ENCODE assay signal across 14 cellular contexts in the genomic region with DNA sequence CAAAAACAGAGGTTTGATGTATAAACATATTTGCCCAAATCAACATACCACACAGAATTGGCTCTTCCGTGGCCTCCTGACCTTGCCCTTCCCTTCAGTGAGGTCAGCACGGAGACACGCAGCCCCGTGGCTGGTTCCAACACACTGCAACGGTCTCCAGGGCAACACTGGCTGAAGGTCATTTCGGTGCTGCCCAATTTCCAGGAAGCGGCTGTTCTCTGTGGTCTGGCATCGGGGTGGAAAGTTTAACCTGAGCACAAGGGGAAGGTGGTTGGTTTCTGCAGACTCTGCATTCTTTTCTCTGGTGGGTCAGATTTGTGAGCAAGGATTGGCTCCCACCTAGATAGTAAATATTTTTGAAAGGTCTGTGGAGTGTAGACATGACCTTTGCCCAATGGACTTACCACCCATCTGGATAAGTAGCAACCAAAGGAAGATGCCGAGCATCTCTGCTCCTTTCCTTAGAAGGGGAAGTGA.
DNase-seq lines count a peak whose midpoint lies in the region; ATAC-seq and TF ChIP-seq lines count a peak whose summit lies in the region.
"Had no signal": no experiment of that assay in that cellular context is flagged by ENCODE, and none has a peak within 500 bp of the region (broad histone marks: within the 10 kb centered on the region; RNA-seq: fewer than 3 reads in every experiment).

No MANE protein-coding gene starts in this region.

- H2AFZ ChIP-seq in mesenchymal stem cell (ENCODE audit: low read depth, low read length) = no peak overlapping the region

- no peaks in the 10 kb centered on the region for H3K27me3 Mint-ChIP-seq in activated CD8-positive, alpha-beta T cell treated with anti-CD3 and anti-CD28 coated beads, Interleukin-2, amount 10 ng/mL, durations not matched to agents 7 days and 5 days (ENCODE audit: low read depth)

- peak overlapping the region in 1 of 2 experiments; percentile 85 for H2BK12ac ChIP-seq in mesenchymal stem cell (ENCODE audit: low read length in 2 of 2)

- H4K8ac ChIP-seq in mesenchymal stem cell (ENCODE audit: low read length) = no peak overlapping the region

- no peak for ATAC-seq in activated CD8-positive, alpha-beta T cell treated with anti-CD3 and anti-CD28 coated beads, Interleukin-2, amount 10 ng/mL, durations not matched to agents 7 days and 5 days
- no peak for ATAC-seq in HG02885 (IDR thresholded peaks at IDR 0.05; ENCODE audit: poor library complexity, unreplicated experiment)
- ATAC-seq: activated naive CD8-positive, alpha-beta T cell treated with anti-CD3 and anti-CD28 coated beads, Interleukin-2, amount 50 U/mL, for 24 hours had no signal

- CTCF ChIA-PET in activated CD8-positive, alpha-beta T cell treated with anti-CD3 and anti-CD28 coated beads, Interleukin-2, amount 10 ng/mL, durations not matched to agents 7 days and 5 days (lab: Charles Lee) = no interaction called here

- no peaks in the 10 kb centered on the region for H3K27me3 ChIP-seq in SJSA1 (replicated peaks)
- H3K27me3 ChIP-seq in mesenchymal stem cell (ENCODE audit: control insufficient read depth in 1 of 2, insufficient read depth in 1 of 2, low read length in 2 of 2) = no peaks in the 10 kb centered on the region
- no peaks in the 10 kb centered on the region for H3K27me3 ChIP-seq in uterus

- no peak overlapping the region for H2BK5ac ChIP-seq in mesenchymal stem cell (ENCODE audit: low read depth, low read length, poor library complexity, severe bottlenecking)

- no peak overlapping the region for H3K4me2 ChIP-seq in mesenchymal stem cell (ENCODE audit: low read length, poor library complexity, severe bottlenecking)

- DNase-seq in SJSA1 (ENCODE audit: low read depth in 1 of 2, low spot score in 2 of 2) = peak; percentile 87 to 90
- peak; percentile 77 for DNase-seq in fibroblast of the aortic adventitia (ENCODE audit: low read depth)
- DNase-seq in mesenchymal stem cell = peak; percentile 35
- DNase-seq in uterus = peak; percentile 17 to 39
- DNase-seq in activated CD8-positive, alpha-beta T cell treated with anti-CD3 and anti-CD28 coated beads, Interleukin-2, amount 10 ng/mL, durations not matched to agents 7 days and 5 days = no peak
- DNase-seq in DMS 273 (lab: John Stamatoyannopoulos, UW; ENCODE audit: unreplicated experiment) = no peak
- DNase-seq: activated naive CD8-positive, alpha-beta T cell treated with anti-CD3 and anti-CD28 coated beads, Interleukin-2, amount 50 U/mL, for 24 hours; CD4-positive, alpha-beta memory T cell; effector CD8-positive, alpha-beta T cell; head of caudate nucleus; NCI-H187 treated with DMSO at 0.1 percent for 48 hours; NCI-H748 treated with DMSO at 0.1 percent for 48 hours; retina had no signal

- peak overlapping the region in 1 of 2 experiments; percentile 46 for H3K4ac ChIP-seq in mesenchymal stem cell (ENCODE audit: low read depth in 1 of 2, low read length in 2 of 2)

- H3K9me3 Mint-ChIP-seq in activated CD8-positive, alpha-beta T cell treated with anti-CD3 and anti-CD28 coated beads, Interleukin-2, amount 10 ng/mL, durations not matched to agents 7 days and 5 days (ENCODE audit: insufficient read depth) = no peaks in the 10 kb centered on the region

- no peak overlapping the region for H2BK120ac ChIP-seq in mesenchymal stem cell (ENCODE audit: low read depth, low read length)

- H3K14ac ChIP-seq in mesenchymal stem cell (ENCODE audit: low read length in 2 of 2) = no peak overlapping the region

- H3K27ac ChIP-seq in SJSA1 (peak overlapping the region; percentile 91), mesenchymal stem cell (ENCODE audit: low read length, poor library complexity, severe bottlenecking) (no peak overlapping the region), uterus (no peak overlapping the region)

- POLR2A ChIA-PET in activated CD8-positive, alpha-beta T cell treated with anti-CD3 and anti-CD28 coated beads, Interleukin-2, amount 10 ng/mL, durations not matched to agents 7 days and 5 days (lab: Charles Lee) = no interaction called here

- no peak overlapping the region for H3K4me3 ChIP-seq in SJSA1
- no peak overlapping the region for H3K4me3 ChIP-seq in fibroblast of the aortic adventitia (ENCODE audit: low read depth, low read length)
- no peak overlapping the region for H3K4me3 ChIP-seq in mesenchymal stem cell (ENCODE audit: insufficient read depth in 1 of 2, low read depth in 1 of 2, low read length in 2 of 2)
- no peak overlapping the region for H3K4me3 ChIP-seq in uterus

- no peaks in the 10 kb centered on the region for H3K79me1 ChIP-seq in mesenchymal stem cell (replicated peaks; ENCODE audit: low read length, poor library complexity, severe bottlenecking)

- no peaks in the 10 kb centered on the region for H3K36me3 Mint-ChIP-seq in activated CD8-positive, alpha-beta T cell treated with anti-CD3 and anti-CD28 coated beads, Interleukin-2, amount 10 ng/mL, durations not matched to agents 7 days and 5 days (ENCODE audit: low read depth)
- H3K36me3 Mint-ChIP-seq: CD4-positive, alpha-beta memory T cell had no signal

- H3K4me3 Mint-ChIP-seq in activated CD8-positive, alpha-beta T cell treated with anti-CD3 and anti-CD28 coated beads, Interleukin-2, amount 10 ng/mL, durations not matched to agents 7 days and 5 days = no peak overlapping the region
- H3K4me3 Mint-ChIP-seq: activated naive CD8-positive, alpha-beta T cell treated with anti-CD3 and anti-CD28 coated beads, Interleukin-2, amount 50 U/mL, for 24 hours; CD4-positive, alpha-beta memory T cell had no signal

- H3K4me1 ChIP-seq in SJSA1 (replicated peaks) (peaks cover 43% of the 10 kb centered on the region), mesenchymal stem cell (ENCODE audit: control insufficient read depth, insufficient read depth, low read depth, low read length) (peaks cover 3% of the 10 kb centered on the region), uterus (no peaks in the 10 kb centered on the region)

- no peak overlapping the region for H2BK15ac ChIP-seq in mesenchymal stem cell (ENCODE audit: low read depth, poor library complexity, severe bottlenecking)

- TF ChIP-seq CTCF in fibroblast of the aortic adventitia (IDR thresholded peaks at IDR 0.05; ENCODE audit: insufficient read depth, low read length) (no peak), uterus (IDR thresholded peaks at IDR 0.05) (no peak)

- 64% methylated on average over 9 of the region's 9 CpGs for WGBS in mesenchymal stem cell

- intact Hi-C loops in uterus (cut with DNase I; ENCODE audit: low total_unique reads) = no loop called here

- no peak overlapping the region for H3K27ac Mint-ChIP-seq in activated CD8-positive, alpha-beta T cell treated with anti-CD3 and anti-CD28 coated beads, Interleukin-2, amount 10 ng/mL, durations not matched to agents 7 days and 5 days
- H3K27ac Mint-ChIP-seq: activated naive CD8-positive, alpha-beta T cell treated with anti-CD3 and anti-CD28 coated beads, Interleukin-2, amount 50 U/mL, for 24 hours; CD4-positive, alpha-beta memory T cell had no signal

- H3K9me3 ChIP-seq in SJSA1 (replicated peaks) (no peaks in the 10 kb centered on the region), mesenchymal stem cell (ENCODE audit: control insufficient read depth, low read length) (no peaks in the 10 kb centered on the region), uterus (no peaks in the 10 kb centered on the region)

- peak overlapping the region; percentile 57 for H4K91ac ChIP-seq in mesenchymal stem cell (ENCODE audit: low read length)

- H3K18ac ChIP-seq in mesenchymal stem cell (ENCODE audit: low read depth in 1 of 2, low read length in 2 of 2) = peak overlapping the region; percentile 13 to 73

- peak overlapping the region; percentile 8 for H2AK5ac ChIP-seq in mesenchymal stem cell (ENCODE audit: low read length, severe bottlenecking)

- H3K36me3 ChIP-seq in SJSA1 = no peaks in the 10 kb centered on the region
- no peaks in the 10 kb centered on the region for H3K36me3 ChIP-seq in mesenchymal stem cell (ENCODE audit: control insufficient read depth in 1 of 2, insufficient read depth in 2 of 2, low read depth in 1 of 2, low read length in 2 of 2)
- no peaks in the 10 kb centered on the region for H3K36me3 ChIP-seq in uterus

- no peak overlapping the region for H3K23ac ChIP-seq in mesenchymal stem cell (ENCODE audit: low read length in 2 of 2)

- H3K9ac ChIP-seq in mesenchymal stem cell (ENCODE audit: low read length) = no peak overlapping the region

- no peak for TF ChIP-seq POLR2A in uterus (IDR thresholded peaks at IDR 0.05)

- H3K4me1 Mint-ChIP-seq in activated CD8-positive, alpha-beta T cell treated with anti-CD3 and anti-CD28 coated beads, Interleukin-2, amount 10 ng/mL, durations not matched to agents 7 days and 5 days (ENCODE audit: low read depth) = no peaks in the 10 kb centered on the region
- H3K4me1 Mint-ChIP-seq: activated naive CD8-positive, alpha-beta T cell treated with anti-CD3 and anti-CD28 coated beads, Interleukin-2, amount 50 U/mL, for 24 hours; CD4-positive, alpha-beta memory T cell had no signal

Comparison
In these comparisons a context has a peak if more than half of its experiments do, and no peak if none do; other contexts are left out.
1. DNase-seq: peak in SJSA1 (2 of 2), fibroblast of the aortic adventitia (single experiment), mesenchymal stem cell (single experiment) and uterus (2 of 2); none in activated CD8-positive, alpha-beta T cell treated with anti-CD3 and anti-CD28 coated beads, Interleukin-2, amount 10 ng/mL, durations not matched to agents 7 days and 5 days (single experiment) and DMS 273 (single experiment).